ENCODE assay signal across 18 cellular contexts in the genomic region with DNA sequence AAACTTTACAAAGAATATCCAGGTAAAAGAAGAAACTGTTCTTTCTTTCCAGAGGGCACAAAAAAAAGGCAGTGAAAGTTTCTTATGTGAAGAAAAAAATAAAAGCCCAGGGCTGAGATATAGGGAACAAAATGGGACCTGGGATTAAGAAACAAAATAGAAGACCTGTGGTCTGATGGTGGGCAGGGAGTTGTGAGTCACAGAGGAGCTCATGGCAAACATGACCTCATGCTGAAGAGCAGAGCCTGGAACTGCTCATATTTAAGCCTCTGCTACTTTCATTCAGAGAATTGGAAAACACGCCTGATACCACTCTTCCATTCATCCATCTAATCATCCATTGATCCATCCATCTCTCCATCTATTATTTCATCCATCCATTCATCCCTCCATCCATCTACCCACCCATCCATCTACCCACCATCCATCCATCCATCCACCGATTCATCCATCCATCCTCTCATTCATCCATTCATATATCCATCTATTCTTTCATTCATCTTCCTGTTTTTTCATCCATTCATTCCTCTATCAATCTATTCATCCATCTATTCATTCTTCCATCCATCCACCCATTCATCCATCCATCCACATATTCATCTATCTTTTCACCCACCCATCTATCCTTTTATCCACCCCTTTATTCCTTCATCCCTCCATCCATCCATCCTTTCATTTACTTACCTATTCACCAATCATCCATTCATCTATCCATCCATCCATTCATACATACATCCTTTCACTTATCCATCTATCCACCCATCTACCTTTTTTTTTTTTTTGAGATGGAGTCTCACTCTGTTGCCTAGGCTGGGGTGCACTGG. TPM values are rescaled to one million over a fixed set of nuclear protein-coding genes. Genes with fewer than 3 reads are reported as not detected.
DNase-seq lines count a peak whose midpoint lies in the region; ATAC-seq and TF ChIP-seq lines count a peak whose summit lies in the region.
"Had no signal": no experiment of that assay in that cellular context is flagged by ENCODE, and none has a peak within 500 bp of the region (broad histone marks: within the 10 kb centered on the region; RNA-seq: fewer than 3 reads in every experiment).

No MANE protein-coding gene starts in this region.

- no peak for TF ChIP-seq EP300 in transverse colon (IDR thresholded peaks at IDR 0.05; ENCODE audit: low read depth)

- H3K27me3 ChIP-seq in transverse colon = no peaks in the 10 kb centered on the region

- no peak overlapping the region for H3K27ac ChIP-seq in transverse colon
- H3K27ac ChIP-seq: HL-60, PC-9 had no signal

- H3K4me1 ChIP-seq in transverse colon = no peaks in the 10 kb centered on the region

- no peak for TF ChIP-seq POLR2A in transverse colon (IDR thresholded peaks at IDR 0.05)

- H3K9me3 ChIP-seq in transverse colon = no peaks in the 10 kb centered on the region

- no peak for TF ChIP-seq CTCF in epithelial cell of esophagus (IDR thresholded peaks at IDR 0.05; ENCODE audit: insufficient read depth, low read depth, low read length, missing control alignments)
- TF ChIP-seq CTCF in transverse colon (IDR thresholded peaks at IDR 0.05) = no peak

- intact Hi-C loops in transverse colon (cut with DNase I; ENCODE audit: low total_unique reads) = no loop called here

- in situ Hi-C loops in transverse colon (cut with MboI; ENCODE audit: low pct_ligation_motif_present in 1 of 4, low pct_unique_long_range_greater_than_20kb in 1 of 4, low sequenced_read_pairs in 3 of 4) = no loop called here

- no peak for ATAC-seq in GM19328 (IDR thresholded peaks at IDR 0.05; ENCODE audit: unreplicated experiment)

- peaks cover 0 to 3% (median 0%) of the 10 kb centered on the region in 4 donors for H3K36me3 ChIP-seq in transverse colon

- DNase-seq in AG08396 (ENCODE audit: low spot score) (peak; percentile 33), H4 (ENCODE audit: low spot score) (peak; percentile 42), SW480 (ENCODE audit: low spot score) (peak; percentile 16), epithelial cell of esophagus (ENCODE audit: low read depth) (peak; percentile 24), transverse colon (no peak), occipital lobe (lab: John Stamatoyannopoulos, UW) (no peak)
- DNase-seq: CD4-positive, alpha-beta memory T cell; DMS79; GF-D8; GOT3; KBM-7; NCI-H1436; NCI-H2081 treated with DMSO at 0.1 percent for 48 hours; NCI-H345; PC-9 had no signal

- no peak overlapping the region for H3K4me3 ChIP-seq in epithelial cell of esophagus (ENCODE audit: low read length)
- no peak overlapping the region for H3K4me3 ChIP-seq in transverse colon
- H3K4me3 ChIP-seq: PC-9 had no signal

- 64 to 71% methylated on average over 2 of the region's 2 CpGs for WGBS in transverse colon (ENCODE audit: low coverage in 1 of 2), 2 donors

RNA-seq across cellular contexts. Expression of a gene that starts 30.0 kb away (rescaled TPM):
- total RNA-seq in H4 (2014; rRNA removed; shearing (Covaris generic)) = not detected in 2 replicates
- total RNA-seq in transverse colon (10 to 100 TPM in 1 of 4 donors, 1 to 10 TPM in 3; 5.6 to 91.3 (median 7.0) TPM), occipital lobe (0.62 TPM)
- total RNA-seq: B cell; CD4-positive, alpha-beta memory T cell; PC-9 had no signal

RNA-seq across cellular contexts. Expression of a gene that starts 43.7 kb away (rescaled TPM):
- not detected in 2 replicates for total RNA-seq in H4 (2014; rRNA removed; shearing (Covaris generic))
- total RNA-seq in transverse colon = 1,000 to 10,000 TPM in 1 of 4 donors, 100 to 1,000 TPM in 3; 138 to 3,342 (median 155) TPM
- 7.0 TPM for total RNA-seq in occipital lobe
- total RNA-seq: B cell; CD4-positive, alpha-beta memory T cell had no signal

Comparison
In these comparisons a context has a peak if more than half of its experiments do, and no peak if none do; other contexts are left out.
1. DNase-seq: peak in AG08396 (single experiment), H4 (single experiment), SW480 (single experiment) and epithelial cell of esophagus (single experiment); none in transverse colon (single experiment) and occipital lobe (single experiment).
2. RNA of a gene that starts 43.7 kb away (total RNA-seq): 138 to 3,342 TPM in transverse colon; 7.0 TPM in occipital lobe (single experiment) and not detected in H4; every median in the first group is over 10 times any median in the second.